In genomic region chr16:23876256-23876896, GRCh38 we compare ENCODE assay signal across 20 cellular contexts. TPM values are rescaled to one million over a fixed set of nuclear protein-coding genes. Genes with fewer than 3 reads are reported as not detected.
DNase-seq lines count a peak whose midpoint lies in the region; ATAC-seq and TF ChIP-seq lines count a peak whose summit lies in the region.
"Had no signal": no experiment of that assay in that cellular context is flagged by ENCODE, and none has a peak within 500 bp of the region (broad histone marks: within the 10 kb centered on the region; RNA-seq: fewer than 3 reads in every experiment).

No MANE protein-coding gene starts in this region.

- in situ Hi-C loops in KBM-7 (cut with MboI; ENCODE audit: low pct_unique_long_range_greater_than_20kb, low sequenced_read_pairs) = no loop called here

- POLR2A ChIA-PET in A673 (lab: Charles Lee; ENCODE audit: low non-redundant PET) = no interaction called here
- POLR2A ChIA-PET in naive thymus-derived CD4-positive, alpha-beta T cell (lab: Charles Lee) = interaction anchor here (0.8 to 2.5 kb wide), 4 partner anchors 9 to 138 kb away, joined by 3 to 14 read pairs (median 4); no protein-coding TSS in a partner anchor

- H3K36me3 ChIP-seq in A673 (ENCODE audit: insufficient read depth, low read length, poor library complexity, severe bottlenecking) = no peaks in the 10 kb centered on the region
- no peaks in the 10 kb centered on the region for H3K36me3 ChIP-seq in CD4-positive, CD25-positive, alpha-beta regulatory T cell (ENCODE audit: control insufficient read depth, insufficient read depth, low read length)
- H3K36me3 ChIP-seq in naive thymus-derived CD4-positive, alpha-beta T cell (ENCODE audit: control insufficient read depth in 2 of 3, insufficient read depth in 3 of 3, low read length in 3 of 3) = no peaks in the 10 kb centered on the region
- H3K36me3 ChIP-seq: esophagus muscularis mucosa, MG63, WERI-Rb-1 had no signal

- no peaks in the 10 kb centered on the region for H3K27me3 Mint-ChIP-seq in CD4-positive, CD25-positive, alpha-beta regulatory T cell
- H3K27me3 Mint-ChIP-seq in activated T-helper 17 cell treated with anti-CD3 and anti-CD28 coated beads, Interleukin-2, amount 50 U/mL, for 72 hours = no peaks in the 10 kb centered on the region
- no peaks in the 10 kb centered on the region for H3K27me3 Mint-ChIP-seq in naive thymus-derived CD4-positive, alpha-beta T cell
- H3K27me3 Mint-ChIP-seq: activated CD4-positive, alpha-beta T cell treated with anti-CD3 and anti-CD28 coated beads, Interleukin-2, amount 10 ng/mL, durations not matched to agents 7 days and 5 days had no signal

- H3K27me3 ChIP-seq in A673 (replicated peaks; ENCODE audit: insufficient read depth, low read depth, low read length, poor library complexity) = no peaks in the 10 kb centered on the region
- H3K27me3 ChIP-seq in CD4-positive, CD25-positive, alpha-beta regulatory T cell (ENCODE audit: control insufficient read depth, insufficient read depth, low read length) = no peaks in the 10 kb centered on the region
- no peaks in the 10 kb centered on the region for H3K27me3 ChIP-seq in naive thymus-derived CD4-positive, alpha-beta T cell (ENCODE audit: control insufficient read depth in 2 of 2, insufficient read depth in 2 of 2, low read length in 2 of 2)
- H3K27me3 ChIP-seq: esophagus muscularis mucosa, hepatocyte, MG63 had no signal

- BruUV-seq in A673 (replicated peaks; lab: Mats Ljungman, UMichigan) = TSS peak; percentile 17

- CTCF ChIA-PET in A673 (lab: Charles Lee) = interaction anchor here (0.6 to 3.3 kb wide), 5 partner anchors 9 to 160 kb away, joined by 3 to 43 read pairs (median 4); no protein-coding TSS in a partner anchor
- CTCF ChIA-PET in naive thymus-derived CD4-positive, alpha-beta T cell (lab: Charles Lee) = interaction anchor here (0.7 to 10.5 kb wide), 10 partner anchors 12 to 154 kb away, joined by 3 to 224 read pairs (median 5); no protein-coding TSS in a partner anchor

- DNase-seq in A673 (ENCODE audit: low spot score) (no peak), KBM-7 (no peak), NCI-H748 treated with DMSO at 0.1 percent for 48 hours (lab: John Stamatoyannopoulos, UW) (no peak)
- no peak for DNase-seq in CD4-positive, CD25-positive, alpha-beta regulatory T cell
- DNase-seq in naive thymus-derived CD4-positive, alpha-beta T cell = no peak
- DNase-seq in activated CD8-positive, alpha-beta memory T cell treated with anti-CD3 and anti-CD28 coated beads, Interleukin-2, amount 50 U/mL, for 48 hours = no peak
- DNase-seq: activated CD4-positive, alpha-beta T cell treated with anti-CD3 and anti-CD28 coated beads, Interleukin-2, amount 10 ng/mL, durations not matched to agents 7 days and 5 days; activated effector memory CD4-positive, alpha-beta T cell treated with anti-CD3 and anti-CD28 coated beads, Interleukin-2, amount 50 U/mL, for 16 hours; left ventricle myocardium superior; MG63; NCI-H1417; NCI-H446; substantia nigra; WERI-Rb-1 had no signal

- TF ChIP-seq CTCF in A673 (conservative IDR thresholded peaks at IDR 0.05; ENCODE audit: low read depth, low read length) = no peak

- peak overlapping the region; percentile 38 to 63 (median 55) for H3K27ac Mint-ChIP-seq in CD4-positive, CD25-positive, alpha-beta regulatory T cell
- peak overlapping the region; percentile 50 for H3K27ac Mint-ChIP-seq in activated T-helper 17 cell treated with anti-CD3 and anti-CD28 coated beads, Interleukin-2, amount 50 U/mL, for 72 hours
- H3K27ac Mint-ChIP-seq in naive thymus-derived CD4-positive, alpha-beta T cell = peak overlapping the region in 5 of 9 donors; percentile 13 to 93 (median 42)
- H3K27ac Mint-ChIP-seq: activated CD4-positive, alpha-beta T cell treated with anti-CD3 and anti-CD28 coated beads, Interleukin-2, amount 10 ng/mL, durations not matched to agents 7 days and 5 days; mesothelial cell of epicardium had no signal

- ATAC-seq in CD4-positive, CD25-positive, alpha-beta regulatory T cell (ENCODE audit: low read depth in 2 of 2) = no peak
- no peak for ATAC-seq in activated T-helper 17 cell treated with anti-CD3 and anti-CD28 coated beads, Interleukin-2, amount 50 U/mL, for 72 hours (replicated peaks)
- ATAC-seq in naive thymus-derived CD4-positive, alpha-beta T cell = no peak
- ATAC-seq: HCT116, left ventricle myocardium superior had no signal

- H3K4me1 ChIP-seq in A673 (ENCODE audit: insufficient read depth, low read length, poor library complexity, severe bottlenecking) = peaks cover 64% of the 10 kb centered on the region
- H3K4me1 ChIP-seq in CD4-positive, CD25-positive, alpha-beta regulatory T cell (ENCODE audit: control insufficient read depth, insufficient read depth, low read length, poor library complexity, severe bottlenecking) = peaks cover 4% of the 10 kb centered on the region
- H3K4me1 ChIP-seq in naive thymus-derived CD4-positive, alpha-beta T cell (ENCODE audit: control insufficient read depth in 2 of 2, insufficient read depth in 2 of 2, low read length in 2 of 2) = peaks cover 17 to 18% of the 10 kb centered on the region in 2 donors
- H3K4me1 ChIP-seq: esophagus muscularis mucosa had no signal

- peak overlapping the region; percentile 73 for H3K27ac ChIP-seq in A673 (ENCODE audit: low read depth, low read length, poor library complexity, severe bottlenecking)
- H3K27ac ChIP-seq in CD4-positive, CD25-positive, alpha-beta regulatory T cell (ENCODE audit: insufficient read depth, low read length, poor library complexity, severe bottlenecking) = no peak overlapping the region
- no peak overlapping the region for H3K27ac ChIP-seq in naive thymus-derived CD4-positive, alpha-beta T cell (ENCODE audit: low read depth, low read length)
- H3K27ac ChIP-seq: esophagus muscularis mucosa, hepatocyte, WERI-Rb-1 had no signal

- intact Hi-C loops in A673 (cut with micrococcal nuclease; ENCODE audit: unreplicated experiment) = no loop called here
- intact Hi-C loops in naive thymus-derived CD4-positive, alpha-beta T cell (cut with micrococcal nuclease) = no loop called here

- H3K4me3 ChIP-seq in A673 (ENCODE audit: low read depth, low read length, poor library complexity, severe bottlenecking) = no peak overlapping the region
- no peak overlapping the region for H3K4me3 ChIP-seq in CD4-positive, CD25-positive, alpha-beta regulatory T cell (ENCODE audit: low read depth, low read length)
- H3K4me3 ChIP-seq in naive thymus-derived CD4-positive, alpha-beta T cell (ENCODE audit: low read length) = no peak overlapping the region
- H3K4me3 ChIP-seq: esophagus muscularis mucosa, hepatocyte, MG63 had no signal

- H3K9me3 ChIP-seq in A673 (ENCODE audit: low read depth, low read length, poor library complexity, severe bottlenecking) = no peaks in the 10 kb centered on the region
- H3K9me3 ChIP-seq in CD4-positive, CD25-positive, alpha-beta regulatory T cell (ENCODE audit: control insufficient read depth in 2 of 2, low read length in 2 of 2) = no peaks in the 10 kb centered on the region
- H3K9me3 ChIP-seq in naive thymus-derived CD4-positive, alpha-beta T cell (ENCODE audit: control insufficient read depth in 2 of 3, low read length in 3 of 3) = no peaks in the 10 kb centered on the region
- H3K9me3 ChIP-seq: esophagus muscularis mucosa, MG63 had no signal

- peaks cover 9% of the 10 kb centered on the region for H3K36me3 Mint-ChIP-seq in CD4-positive, CD25-positive, alpha-beta regulatory T cell
- H3K36me3 Mint-ChIP-seq in activated T-helper 17 cell treated with anti-CD3 and anti-CD28 coated beads, Interleukin-2, amount 50 U/mL, for 72 hours (ENCODE audit: low read depth) = peaks cover 23% of the 10 kb centered on the region
- peaks cover 0 to 10% (median 0%) of the 10 kb centered on the region in 5 donors for H3K36me3 Mint-ChIP-seq in naive thymus-derived CD4-positive, alpha-beta T cell
- H3K36me3 Mint-ChIP-seq: mesothelial cell of epicardium had no signal

- H3K9me3 Mint-ChIP-seq in CD4-positive, CD25-positive, alpha-beta regulatory T cell = no peaks in the 10 kb centered on the region
- no peaks in the 10 kb centered on the region for H3K9me3 Mint-ChIP-seq in activated T-helper 17 cell treated with anti-CD3 and anti-CD28 coated beads, Interleukin-2, amount 50 U/mL, for 72 hours
- no peaks in the 10 kb centered on the region for H3K9me3 Mint-ChIP-seq in naive thymus-derived CD4-positive, alpha-beta T cell
- H3K9me3 Mint-ChIP-seq: activated CD4-positive, alpha-beta T cell treated with anti-CD3 and anti-CD28 coated beads, Interleukin-2, amount 10 ng/mL, durations not matched to agents 7 days and 5 days; mesothelial cell of epicardium had no signal

- no peak overlapping the region for H3K4me3 Mint-ChIP-seq in CD4-positive, CD25-positive, alpha-beta regulatory T cell
- no peak overlapping the region for H3K4me3 Mint-ChIP-seq in activated T-helper 17 cell treated with anti-CD3 and anti-CD28 coated beads, Interleukin-2, amount 50 U/mL, for 72 hours
- H3K4me3 Mint-ChIP-seq in naive thymus-derived CD4-positive, alpha-beta T cell = no peak overlapping the region
- H3K4me3 Mint-ChIP-seq: activated CD4-positive, alpha-beta T cell treated with anti-CD3 and anti-CD28 coated beads, Interleukin-2, amount 10 ng/mL, durations not matched to agents 7 days and 5 days; mesothelial cell of epicardium had no signal

- peaks cover 5 to 79% (median 38%) of the 10 kb centered on the region in 4 donors for H3K4me1 Mint-ChIP-seq in CD4-positive, CD25-positive, alpha-beta regulatory T cell
- peaks cover 50% of the 10 kb centered on the region for H3K4me1 Mint-ChIP-seq in activated T-helper 17 cell treated with anti-CD3 and anti-CD28 coated beads, Interleukin-2, amount 50 U/mL, for 72 hours
- peaks cover 52 to 74% (median 68%) of the 10 kb centered on the region in 7 donors for H3K4me1 Mint-ChIP-seq in naive thymus-derived CD4-positive, alpha-beta T cell
- H3K4me1 Mint-ChIP-seq: mesothelial cell of epicardium had no signal

RNA-seq across cellular contexts. Expression of gene PRKCB, which starts 40.6 kb away (rescaled TPM):
- 158 and 171 TPM in 2 replicates for total RNA-seq in A673 (2021)
- 83.1 TPM for total RNA-seq in CD4-positive, CD25-positive, alpha-beta regulatory T cell
- 10 to 100 TPM; 37.4 to 54.7 (median 47.5) TPM for polyA plus RNA-seq in CD4-positive, CD25-positive, alpha-beta regulatory T cell
- 10 to 100 TPM; 76.0 to 87.7 TPM for total RNA-seq in activated T-helper 17 cell treated with anti-CD3 and anti-CD28 coated beads, Interleukin-2, amount 50 U/mL, for 72 hours
- 100 to 1,000 TPM in 1 of 5 experiments, 10 to 100 TPM in 4; 72.5 to 180 (median 73.1) TPM for total RNA-seq in naive thymus-derived CD4-positive, alpha-beta T cell
- 10 to 100 TPM; 32.4 to 56.2 TPM for polyA plus RNA-seq in naive thymus-derived CD4-positive, alpha-beta T cell
- polyA plus RNA-seq: AG04450 had no signal
